ENCODE assay signal across 1 cellular context in the genomic region with DNA sequence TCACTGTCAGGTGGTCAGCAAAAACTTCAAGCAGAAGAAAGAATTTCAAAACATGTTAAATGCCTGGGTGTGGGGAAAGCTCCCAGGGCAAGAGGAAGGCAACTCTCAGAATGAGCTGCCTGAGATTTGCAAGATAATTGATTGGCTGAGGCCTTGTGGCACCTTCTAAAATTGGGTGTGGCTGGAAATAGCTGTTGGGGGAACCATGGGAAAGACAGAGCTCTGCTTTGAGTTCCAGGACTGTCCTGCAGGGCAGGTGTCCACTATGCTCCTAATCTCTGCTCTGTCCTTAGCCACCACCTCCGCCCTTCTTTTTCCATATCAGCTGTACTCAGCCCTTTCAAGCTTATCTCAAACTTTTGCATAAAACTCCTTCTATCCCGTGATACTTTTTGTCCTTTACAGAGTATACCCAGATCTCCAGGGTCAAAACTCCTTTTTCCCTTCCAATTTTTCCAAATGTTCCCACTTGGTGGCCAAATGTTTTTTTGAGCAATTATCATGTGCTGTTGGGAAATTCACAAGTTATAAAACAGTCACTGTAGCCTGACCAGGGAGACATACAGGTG.
TF ChIP-seq lines count a peak whose summit lies in the region.

No MANE protein-coding gene starts in this region.

TF ChIP-seq in HepG2, 621 proteins besides CTCF, POLR2A, EP300 and RAD21 (continued from another document and continues in another):
- TF ChIP-seq, protein P1, sequence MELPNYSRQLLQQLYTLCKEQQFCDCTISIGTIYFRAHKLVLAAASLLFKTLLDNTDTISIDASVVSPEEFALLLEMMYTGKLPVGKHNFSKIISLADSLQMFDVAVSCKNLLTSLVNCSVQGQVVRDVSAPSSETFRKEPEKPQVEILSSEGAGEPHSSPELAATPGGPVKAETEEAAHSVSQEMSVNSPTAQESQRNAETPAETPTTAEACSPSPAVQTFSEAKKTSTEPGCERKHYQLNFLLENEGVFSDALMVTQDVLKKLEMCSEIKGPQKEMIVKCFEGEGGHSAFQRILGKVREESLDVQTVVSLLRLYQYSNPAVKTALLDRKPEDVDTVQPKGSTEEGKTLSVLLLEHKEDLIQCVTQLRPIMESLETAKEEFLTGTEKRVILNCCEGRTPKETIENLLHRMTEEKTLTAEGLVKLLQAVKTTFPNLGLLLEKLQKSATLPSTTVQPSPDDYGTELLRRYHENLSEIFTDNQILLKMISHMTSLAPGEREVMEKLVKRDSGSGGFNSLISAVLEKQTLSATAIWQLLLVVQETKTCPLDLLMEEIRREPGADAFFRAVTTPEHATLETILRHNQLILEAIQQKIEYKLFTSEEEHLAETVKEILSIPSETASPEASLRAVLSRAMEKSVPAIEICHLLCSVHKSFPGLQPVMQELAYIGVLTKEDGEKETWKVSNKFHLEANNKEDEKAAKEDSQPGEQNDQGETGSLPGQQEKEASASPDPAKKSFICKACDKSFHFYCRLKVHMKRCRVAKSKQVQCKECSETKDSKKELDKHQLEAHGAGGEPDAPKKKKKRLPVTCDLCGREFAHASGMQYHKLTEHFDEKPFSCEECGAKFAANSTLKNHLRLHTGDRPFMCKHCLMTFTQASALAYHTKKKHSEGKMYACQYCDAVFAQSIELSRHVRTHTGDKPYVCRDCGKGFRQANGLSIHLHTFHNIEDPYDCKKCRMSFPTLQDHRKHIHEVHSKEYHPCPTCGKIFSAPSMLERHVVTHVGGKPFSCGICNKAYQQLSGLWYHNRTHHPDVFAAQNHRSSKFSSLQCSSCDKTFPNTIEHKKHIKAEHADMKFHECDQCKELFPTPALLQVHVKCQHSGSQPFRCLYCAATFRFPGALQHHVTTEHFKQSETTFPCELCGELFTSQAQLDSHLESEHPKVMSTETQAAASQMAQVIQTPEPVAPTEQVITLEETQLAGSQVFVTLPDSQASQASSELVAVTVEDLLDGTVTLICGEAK (IDR thresholded peaks at IDR 0.05): no peak
- TF ChIP-seq, protein P1 (CRISPR knock-in tag; IDR thresholded peaks at IDR 0.05): no peak
- TF ChIP-seq FLYWCH1 (CRISPR knock-in tag; IDR thresholded peaks at IDR 0.05) (no peak), CEBPG (CRISPR knock-in tag; IDR thresholded peaks at IDR 0.05) (0 out of 2 replicates have a peak, but pooled peaks have one; percentile 21), TAF15 (IDR thresholded peaks at IDR 0.05; ENCODE audit: low read depth, low read length, poor library complexity, severe bottlenecking) (no peak), MATR3 (CRISPR knock-in tag; IDR thresholded peaks at IDR 0.05) (no peak), ZNF446 (CRISPR knock-in tag; IDR thresholded peaks at IDR 0.05) (no peak), ONECUT2 (CRISPR knock-in tag; IDR thresholded peaks at IDR 0.05) (no peak), SMC3 (IDR thresholded peaks at IDR 0.05; ENCODE audit: low read length) (0 out of 2 replicates have a peak, but pooled peaks have one; percentile 9), REL (CRISPR knock-in tag; conservative IDR thresholded peaks at IDR 0.05) (no peak), HOXA3 (CRISPR knock-in tag; IDR thresholded peaks at IDR 0.05) (no peak), FOXC1 (CRISPR knock-in tag; IDR thresholded peaks at IDR 0.05; ENCODE audit: borderline replicate concordance) (no peak), CEBPB (IDR thresholded peaks at IDR 0.05; ENCODE audit: borderline replicate concordance, low read depth, low read length) (peak; percentile 38; the same call in 1 of the 2 replicates), ZNF891 (CRISPR knock-in tag; IDR thresholded peaks at IDR 0.05) (no peak), HDAC6 (IDR thresholded peaks at IDR 0.05; ENCODE audit: low read depth, low read length) (no peak), ZNF274 (CRISPR knock-in tag; IDR thresholded peaks at IDR 0.05) (no peak), ZNF138 (CRISPR knock-in tag; IDR thresholded peaks at IDR 0.05; ENCODE audit: low read depth) (no peak), POGZ (CRISPR knock-in tag; IDR thresholded peaks at IDR 0.05) (0 out of 2 replicates have a peak, but pooled peaks have one; percentile 2)
- TF ChIP-seq, protein P2, sequence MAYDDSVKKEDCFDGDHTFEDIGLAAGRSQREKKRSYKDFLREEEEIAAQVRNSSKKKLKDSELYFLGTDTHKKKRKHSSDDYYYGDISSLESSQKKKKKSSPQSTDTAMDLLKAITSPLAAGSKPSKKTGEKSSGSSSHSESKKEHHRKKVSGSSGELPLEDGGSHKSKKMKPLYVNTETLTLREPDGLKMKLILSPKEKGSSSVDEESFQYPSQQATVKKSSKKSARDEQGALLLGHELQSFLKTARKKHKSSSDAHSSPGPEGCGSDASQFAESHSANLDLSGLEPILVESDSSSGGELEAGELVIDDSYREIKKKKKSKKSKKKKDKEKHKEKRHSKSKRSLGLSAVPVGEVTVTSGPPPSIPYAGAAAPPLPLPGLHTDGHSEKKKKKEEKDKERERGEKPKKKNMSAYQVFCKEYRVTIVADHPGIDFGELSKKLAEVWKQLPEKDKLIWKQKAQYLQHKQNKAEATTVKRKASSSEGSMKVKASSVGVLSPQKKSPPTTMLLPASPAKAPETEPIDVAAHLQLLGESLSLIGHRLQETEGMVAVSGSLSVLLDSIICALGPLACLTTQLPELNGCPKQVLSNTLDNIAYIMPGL (CRISPR knock-in tag; IDR thresholded peaks at IDR 0.05; ENCODE audit: borderline replicate concordance in 1 of 2, low read depth in 1 of 2): no peak
- TF ChIP-seq, protein P3, sequence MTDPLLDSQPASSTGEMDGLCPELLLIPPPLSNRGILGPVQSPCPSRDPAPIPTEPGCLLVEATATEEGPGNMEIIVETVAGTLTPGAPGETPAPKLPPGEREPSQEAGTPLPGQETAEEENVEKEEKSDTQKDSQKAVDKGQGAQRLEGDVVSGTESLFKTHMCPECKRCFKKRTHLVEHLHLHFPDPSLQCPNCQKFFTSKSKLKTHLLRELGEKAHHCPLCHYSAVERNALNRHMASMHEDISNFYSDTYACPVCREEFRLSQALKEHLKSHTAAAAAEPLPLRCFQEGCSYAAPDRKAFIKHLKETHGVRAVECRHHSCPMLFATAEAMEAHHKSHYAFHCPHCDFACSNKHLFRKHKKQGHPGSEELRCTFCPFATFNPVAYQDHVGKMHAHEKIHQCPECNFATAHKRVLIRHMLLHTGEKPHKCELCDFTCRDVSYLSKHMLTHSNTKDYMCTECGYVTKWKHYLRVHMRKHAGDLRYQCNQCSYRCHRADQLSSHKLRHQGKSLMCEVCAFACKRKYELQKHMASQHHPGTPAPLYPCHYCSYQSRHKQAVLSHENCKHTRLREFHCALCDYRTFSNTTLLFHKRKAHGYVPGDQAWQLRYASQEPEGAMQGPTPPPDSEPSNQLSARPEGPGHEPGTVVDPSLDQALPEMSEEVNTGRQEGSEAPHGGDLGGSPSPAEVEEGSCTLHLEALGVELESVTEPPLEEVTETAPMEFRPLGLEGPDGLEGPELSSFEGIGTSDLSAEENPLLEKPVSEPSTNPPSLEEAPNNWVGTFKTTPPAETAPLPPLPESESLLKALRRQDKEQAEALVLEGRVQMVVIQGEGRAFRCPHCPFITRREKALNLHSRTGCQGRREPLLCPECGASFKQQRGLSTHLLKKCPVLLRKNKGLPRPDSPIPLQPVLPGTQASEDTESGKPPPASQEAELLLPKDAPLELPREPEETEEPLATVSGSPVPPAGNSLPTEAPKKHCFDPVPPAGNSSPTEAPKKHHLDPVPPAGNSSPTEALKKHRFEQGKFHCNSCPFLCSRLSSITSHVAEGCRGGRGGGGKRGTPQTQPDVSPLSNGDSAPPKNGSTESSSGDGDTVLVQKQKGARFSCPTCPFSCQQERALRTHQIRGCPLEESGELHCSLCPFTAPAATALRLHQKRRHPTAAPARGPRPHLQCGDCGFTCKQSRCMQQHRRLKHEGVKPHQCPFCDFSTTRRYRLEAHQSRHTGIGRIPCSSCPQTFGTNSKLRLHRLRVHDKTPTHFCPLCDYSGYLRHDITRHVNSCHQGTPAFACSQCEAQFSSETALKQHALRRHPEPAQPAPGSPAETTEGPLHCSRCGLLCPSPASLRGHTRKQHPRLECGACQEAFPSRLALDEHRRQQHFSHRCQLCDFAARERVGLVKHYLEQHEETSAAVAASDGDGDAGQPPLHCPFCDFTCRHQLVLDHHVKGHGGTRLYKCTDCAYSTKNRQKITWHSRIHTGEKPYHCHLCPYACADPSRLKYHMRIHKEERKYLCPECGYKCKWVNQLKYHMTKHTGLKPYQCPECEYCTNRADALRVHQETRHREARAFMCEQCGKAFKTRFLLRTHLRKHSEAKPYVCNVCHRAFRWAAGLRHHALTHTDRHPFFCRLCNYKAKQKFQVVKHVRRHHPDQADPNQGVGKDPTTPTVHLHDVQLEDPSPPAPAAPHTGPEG (CRISPR knock-in tag; IDR thresholded peaks at IDR 0.05): 0 out of 2 replicates have a peak, but pooled peaks have one; percentile 26
- TF ChIP-seq, protein P4, sequence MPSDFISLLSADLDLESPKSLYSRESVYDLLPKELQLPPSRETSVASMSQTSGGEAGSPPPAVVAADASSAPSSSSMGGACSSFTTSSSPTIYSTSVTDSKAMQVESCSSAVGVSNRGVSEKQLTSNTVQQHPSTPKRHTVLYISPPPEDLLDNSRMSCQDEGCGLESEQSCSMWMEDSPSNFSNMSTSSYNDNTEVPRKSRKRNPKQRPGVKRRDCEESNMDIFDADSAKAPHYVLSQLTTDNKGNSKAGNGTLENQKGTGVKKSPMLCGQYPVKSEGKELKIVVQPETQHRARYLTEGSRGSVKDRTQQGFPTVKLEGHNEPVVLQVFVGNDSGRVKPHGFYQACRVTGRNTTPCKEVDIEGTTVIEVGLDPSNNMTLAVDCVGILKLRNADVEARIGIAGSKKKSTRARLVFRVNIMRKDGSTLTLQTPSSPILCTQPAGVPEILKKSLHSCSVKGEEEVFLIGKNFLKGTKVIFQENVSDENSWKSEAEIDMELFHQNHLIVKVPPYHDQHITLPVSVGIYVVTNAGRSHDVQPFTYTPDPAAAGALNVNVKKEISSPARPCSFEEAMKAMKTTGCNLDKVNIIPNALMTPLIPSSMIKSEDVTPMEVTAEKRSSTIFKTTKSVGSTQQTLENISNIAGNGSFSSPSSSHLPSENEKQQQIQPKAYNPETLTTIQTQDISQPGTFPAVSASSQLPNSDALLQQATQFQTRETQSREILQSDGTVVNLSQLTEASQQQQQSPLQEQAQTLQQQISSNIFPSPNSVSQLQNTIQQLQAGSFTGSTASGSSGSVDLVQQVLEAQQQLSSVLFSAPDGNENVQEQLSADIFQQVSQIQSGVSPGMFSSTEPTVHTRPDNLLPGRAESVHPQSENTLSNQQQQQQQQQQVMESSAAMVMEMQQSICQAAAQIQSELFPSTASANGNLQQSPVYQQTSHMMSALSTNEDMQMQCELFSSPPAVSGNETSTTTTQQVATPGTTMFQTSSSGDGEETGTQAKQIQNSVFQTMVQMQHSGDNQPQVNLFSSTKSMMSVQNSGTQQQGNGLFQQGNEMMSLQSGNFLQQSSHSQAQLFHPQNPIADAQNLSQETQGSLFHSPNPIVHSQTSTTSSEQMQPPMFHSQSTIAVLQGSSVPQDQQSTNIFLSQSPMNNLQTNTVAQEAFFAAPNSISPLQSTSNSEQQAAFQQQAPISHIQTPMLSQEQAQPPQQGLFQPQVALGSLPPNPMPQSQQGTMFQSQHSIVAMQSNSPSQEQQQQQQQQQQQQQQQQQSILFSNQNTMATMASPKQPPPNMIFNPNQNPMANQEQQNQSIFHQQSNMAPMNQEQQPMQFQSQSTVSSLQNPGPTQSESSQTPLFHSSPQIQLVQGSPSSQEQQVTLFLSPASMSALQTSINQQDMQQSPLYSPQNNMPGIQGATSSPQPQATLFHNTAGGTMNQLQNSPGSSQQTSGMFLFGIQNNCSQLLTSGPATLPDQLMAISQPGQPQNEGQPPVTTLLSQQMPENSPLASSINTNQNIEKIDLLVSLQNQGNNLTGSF (CRISPR knock-in tag; IDR thresholded peaks at IDR 0.05): no peak
- TF ChIP-seq, protein P5, sequence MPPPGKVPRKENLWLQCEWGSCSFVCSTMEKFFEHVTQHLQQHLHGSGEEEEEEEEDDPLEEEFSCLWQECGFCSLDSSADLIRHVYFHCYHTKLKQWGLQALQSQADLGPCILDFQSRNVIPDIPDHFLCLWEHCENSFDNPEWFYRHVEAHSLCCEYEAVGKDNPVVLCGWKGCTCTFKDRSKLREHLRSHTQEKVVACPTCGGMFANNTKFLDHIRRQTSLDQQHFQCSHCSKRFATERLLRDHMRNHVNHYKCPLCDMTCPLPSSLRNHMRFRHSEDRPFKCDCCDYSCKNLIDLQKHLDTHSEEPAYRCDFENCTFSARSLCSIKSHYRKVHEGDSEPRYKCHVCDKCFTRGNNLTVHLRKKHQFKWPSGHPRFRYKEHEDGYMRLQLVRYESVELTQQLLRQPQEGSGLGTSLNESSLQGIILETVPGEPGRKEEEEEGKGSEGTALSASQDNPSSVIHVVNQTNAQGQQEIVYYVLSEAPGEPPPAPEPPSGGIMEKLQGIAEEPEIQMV (CRISPR knock-in tag; IDR thresholded peaks at IDR 0.05; ENCODE audit: low read depth): no peak
- TF ChIP-seq, protein P6, sequence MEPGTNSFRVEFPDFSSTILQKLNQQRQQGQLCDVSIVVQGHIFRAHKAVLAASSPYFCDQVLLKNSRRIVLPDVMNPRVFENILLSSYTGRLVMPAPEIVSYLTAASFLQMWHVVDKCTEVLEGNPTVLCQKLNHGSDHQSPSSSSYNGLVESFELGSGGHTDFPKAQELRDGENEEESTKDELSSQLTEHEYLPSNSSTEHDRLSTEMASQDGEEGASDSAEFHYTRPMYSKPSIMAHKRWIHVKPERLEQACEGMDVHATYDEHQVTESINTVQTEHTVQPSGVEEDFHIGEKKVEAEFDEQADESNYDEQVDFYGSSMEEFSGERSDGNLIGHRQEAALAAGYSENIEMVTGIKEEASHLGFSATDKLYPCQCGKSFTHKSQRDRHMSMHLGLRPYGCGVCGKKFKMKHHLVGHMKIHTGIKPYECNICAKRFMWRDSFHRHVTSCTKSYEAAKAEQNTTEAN (CRISPR knock-in tag; conservative IDR thresholded peaks at IDR 0.05): no peak
